1 cellular context compared by ENCODE assay signal in genomic region chr4:98260579-98261290, GRCh38.
TF ChIP-seq lines count a peak whose summit lies in the region.

No MANE protein-coding gene starts in this region.

TF ChIP-seq in HepG2, 621 proteins besides CTCF, POLR2A, EP300 and RAD21 (continued from another document and continues in another):
- TF ChIP-seq TARDBP (CRISPR knock-in tag; IDR thresholded peaks at IDR 0.05) = no peak
- peak; percentile 80 for TF ChIP-seq DMAP1 (CRISPR knock-in tag; IDR thresholded peaks at IDR 0.05)
- peak; percentile 80 for TF ChIP-seq MAX (IDR thresholded peaks at IDR 0.05)
- no peak for TF ChIP-seq ZKSCAN8 (CRISPR knock-in tag; IDR thresholded peaks at IDR 0.05; ENCODE audit: borderline replicate concordance)
- TF ChIP-seq ZNF709 (CRISPR knock-in tag; IDR thresholded peaks at IDR 0.05) = 0 out of 2 replicates have a peak, but pooled peaks have one; percentile 14
- peak; percentile 33; the same call in 1 of the 2 replicates for TF ChIP-seq TOPORS (CRISPR knock-in tag; IDR thresholded peaks at IDR 0.05)
- TF ChIP-seq ZNF687 (CRISPR knock-in tag; IDR thresholded peaks at IDR 0.05) = peak; percentile 88
- TF ChIP-seq ZNF512B (CRISPR knock-in tag; IDR thresholded peaks at IDR 0.05; ENCODE audit: borderline replicate concordance) = no peak
- peak; percentile 55; the same call in 1 of the 2 replicates for TF ChIP-seq ZIK1 (CRISPR knock-in tag; IDR thresholded peaks at IDR 0.05; ENCODE audit: borderline replicate concordance, low read depth)
- TF ChIP-seq JUN (CRISPR knock-in tag; IDR thresholded peaks at IDR 0.05) = 0 out of 2 replicates have a peak, but pooled peaks have one; percentile 24
- TF ChIP-seq ZSCAN21 (CRISPR knock-in tag; IDR thresholded peaks at IDR 0.05; ENCODE audit: borderline replicate concordance) = 0 out of 2 replicates have a peak, but pooled peaks have one; percentile 62
- TF ChIP-seq ELF1 (CRISPR knock-in tag; IDR thresholded peaks at IDR 0.05) = peak; percentile 48
- peak; percentile 91 for TF ChIP-seq ARNT2 (CRISPR knock-in tag; IDR thresholded peaks at IDR 0.05; ENCODE audit: low read depth)
- no peak for TF ChIP-seq NR1H2 (CRISPR knock-in tag; IDR thresholded peaks at IDR 0.05; ENCODE audit: borderline replicate concordance, low read depth)
- TF ChIP-seq ZNF605 (CRISPR knock-in tag; IDR thresholded peaks at IDR 0.05) = peak; percentile 74
- peak; percentile 83 for TF ChIP-seq RXRA (CRISPR knock-in tag; IDR thresholded peaks at IDR 0.05)
- no peak for TF ChIP-seq SNAPC5 (CRISPR knock-in tag; IDR thresholded peaks at IDR 0.05; ENCODE audit: borderline replicate concordance)
- no peak for TF ChIP-seq RELA (CRISPR knock-in tag; IDR thresholded peaks at IDR 0.05)
- TF ChIP-seq ATF2 (CRISPR knock-in tag; IDR thresholded peaks at IDR 0.05) = peak; percentile 35; the same call in 1 of the 2 replicates
- peak; percentile 63; the same call in 1 of the 2 replicates for TF ChIP-seq RXRB (CRISPR knock-in tag; IDR thresholded peaks at IDR 0.05; ENCODE audit: borderline replicate concordance)
- peak; percentile 8; the same call in 1 of the 2 replicates for TF ChIP-seq ZNF766 (CRISPR knock-in tag; IDR thresholded peaks at IDR 0.05; ENCODE audit: borderline replicate concordance)
- TF ChIP-seq MXD1 (CRISPR knock-in tag; IDR thresholded peaks at IDR 0.05) = peak; percentile 88; the same call in 1 of the 2 replicates
- TF ChIP-seq SNRNP70 (IDR thresholded peaks at IDR 0.05; ENCODE audit: low read depth, low read length) = no peak
- 0 out of 2 replicates have a peak, but pooled peaks have one; percentile 3 for TF ChIP-seq TFDP1 (CRISPR knock-in tag; IDR thresholded peaks at IDR 0.05; ENCODE audit: borderline replicate concordance)
- 0 out of 2 replicates have a peak, but pooled peaks have one; percentile 33 for TF ChIP-seq ZNF3 (CRISPR knock-in tag; IDR thresholded peaks at IDR 0.05)
- no peak for TF ChIP-seq SUZ12 (IDR thresholded peaks at IDR 0.05; ENCODE audit: low read depth, low read length)
- TF ChIP-seq CEBPG (CRISPR knock-in tag; IDR thresholded peaks at IDR 0.05) = no peak
- no peak for TF ChIP-seq KLF16 (CRISPR knock-in tag; IDR thresholded peaks at IDR 0.05)
- TF ChIP-seq SMAD9 (CRISPR knock-in tag; IDR thresholded peaks at IDR 0.05) = no peak
- no peak for TF ChIP-seq FOXO4 (CRISPR knock-in tag; conservative IDR thresholded peaks at IDR 0.05)
- TF ChIP-seq PPARG (CRISPR knock-in tag; conservative IDR thresholded peaks at IDR 0.05) = no peak; the same call in 1 of the 2 replicates
- TF ChIP-seq ZNF597 (CRISPR knock-in tag; IDR thresholded peaks at IDR 0.05) = no peak
- no peak for TF ChIP-seq ZNF562 (CRISPR knock-in tag; IDR thresholded peaks at IDR 0.05; ENCODE audit: borderline replicate concordance)
- peak; percentile 65; the same call in 1 of the 2 replicates for TF ChIP-seq TEF (CRISPR knock-in tag; IDR thresholded peaks at IDR 0.05)
- TF ChIP-seq AFF4 (CRISPR knock-in tag; IDR thresholded peaks at IDR 0.05) = no peak
- TF ChIP-seq MTA3 (CRISPR knock-in tag; IDR thresholded peaks at IDR 0.05) = no peak
- no peak for TF ChIP-seq CBX2 (IDR thresholded peaks at IDR 0.05; ENCODE audit: low read depth, low read length)
- TF ChIP-seq CBX2 (CRISPR knock-in tag; IDR thresholded peaks at IDR 0.05; ENCODE audit: low read depth) = peak; percentile 58; the same call in 1 of the 2 replicates
- TF ChIP-seq ZSCAN31 (CRISPR knock-in tag; IDR thresholded peaks at IDR 0.05; ENCODE audit: low read depth) = no peak; the same call in 1 of the 2 replicates
- no peak for TF ChIP-seq ZNF326 (CRISPR knock-in tag; IDR thresholded peaks at IDR 0.05; ENCODE audit: borderline replicate concordance)
- TF ChIP-seq BHLHE40 (IDR thresholded peaks at IDR 0.05; ENCODE audit: low read length) = peak; percentile 64
- no peak; the same call in 1 of the 2 replicates for TF ChIP-seq BATF2 (CRISPR knock-in tag; IDR thresholded peaks at IDR 0.05)
- no peak for TF ChIP-seq CREBL2 (CRISPR knock-in tag; IDR thresholded peaks at IDR 0.05; ENCODE audit: borderline replicate concordance)
- TF ChIP-seq KLF6 (CRISPR knock-in tag; IDR thresholded peaks at IDR 0.05) = peak; percentile 43; the same call in 1 of the 2 replicates
